Comparison of ENCODE assay signal across 1 cellular context in the genomic region with DNA sequence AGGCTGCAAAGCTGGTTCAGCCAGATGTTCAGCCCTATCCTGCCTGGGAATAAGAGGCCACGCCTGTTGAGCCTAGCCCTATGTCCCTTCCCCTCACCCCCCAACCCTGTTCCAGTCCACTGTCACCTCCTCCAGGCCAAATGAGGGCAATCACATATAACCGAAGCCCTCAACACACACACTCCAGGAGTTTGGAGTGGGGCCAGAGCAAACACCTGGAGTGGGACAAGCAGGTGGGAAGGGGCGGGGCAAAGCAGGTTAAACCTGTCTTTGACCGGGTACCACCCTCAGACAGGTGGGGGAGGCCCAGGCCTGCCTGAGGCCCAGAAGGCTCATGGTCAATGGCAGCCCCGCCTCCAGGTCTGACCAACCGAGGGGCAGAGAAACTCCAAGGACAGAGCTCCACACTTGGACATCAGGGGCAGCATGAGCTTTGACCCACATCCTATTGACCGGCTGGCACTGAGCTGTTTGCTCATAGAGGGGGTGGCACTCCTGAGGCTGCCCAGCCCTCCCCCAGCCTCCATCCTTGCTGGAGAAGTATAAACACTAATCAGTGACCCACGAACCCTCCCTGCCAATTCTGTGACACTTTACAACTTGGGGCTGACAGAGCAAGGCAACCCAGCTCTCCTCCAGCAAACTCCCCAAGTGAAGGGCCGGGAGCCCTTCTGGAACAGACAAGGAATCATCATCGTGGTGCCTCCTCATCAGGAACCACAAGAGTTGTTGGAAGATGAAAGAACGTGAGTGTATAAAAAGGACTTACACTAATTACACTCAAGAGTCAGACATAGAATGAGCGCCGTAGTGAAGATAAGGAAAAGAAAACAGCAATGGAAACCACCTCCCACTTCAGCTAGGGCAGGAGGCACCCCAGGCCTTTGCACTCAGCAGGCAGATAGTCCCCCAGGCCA.
TF ChIP-seq lines count a peak whose summit lies in the region.

No MANE protein-coding gene starts in this region.

TF ChIP-seq in HepG2, 621 proteins besides CTCF, POLR2A, EP300 and RAD21 (continued from another document):
- TF ChIP-seq, protein P1, sequence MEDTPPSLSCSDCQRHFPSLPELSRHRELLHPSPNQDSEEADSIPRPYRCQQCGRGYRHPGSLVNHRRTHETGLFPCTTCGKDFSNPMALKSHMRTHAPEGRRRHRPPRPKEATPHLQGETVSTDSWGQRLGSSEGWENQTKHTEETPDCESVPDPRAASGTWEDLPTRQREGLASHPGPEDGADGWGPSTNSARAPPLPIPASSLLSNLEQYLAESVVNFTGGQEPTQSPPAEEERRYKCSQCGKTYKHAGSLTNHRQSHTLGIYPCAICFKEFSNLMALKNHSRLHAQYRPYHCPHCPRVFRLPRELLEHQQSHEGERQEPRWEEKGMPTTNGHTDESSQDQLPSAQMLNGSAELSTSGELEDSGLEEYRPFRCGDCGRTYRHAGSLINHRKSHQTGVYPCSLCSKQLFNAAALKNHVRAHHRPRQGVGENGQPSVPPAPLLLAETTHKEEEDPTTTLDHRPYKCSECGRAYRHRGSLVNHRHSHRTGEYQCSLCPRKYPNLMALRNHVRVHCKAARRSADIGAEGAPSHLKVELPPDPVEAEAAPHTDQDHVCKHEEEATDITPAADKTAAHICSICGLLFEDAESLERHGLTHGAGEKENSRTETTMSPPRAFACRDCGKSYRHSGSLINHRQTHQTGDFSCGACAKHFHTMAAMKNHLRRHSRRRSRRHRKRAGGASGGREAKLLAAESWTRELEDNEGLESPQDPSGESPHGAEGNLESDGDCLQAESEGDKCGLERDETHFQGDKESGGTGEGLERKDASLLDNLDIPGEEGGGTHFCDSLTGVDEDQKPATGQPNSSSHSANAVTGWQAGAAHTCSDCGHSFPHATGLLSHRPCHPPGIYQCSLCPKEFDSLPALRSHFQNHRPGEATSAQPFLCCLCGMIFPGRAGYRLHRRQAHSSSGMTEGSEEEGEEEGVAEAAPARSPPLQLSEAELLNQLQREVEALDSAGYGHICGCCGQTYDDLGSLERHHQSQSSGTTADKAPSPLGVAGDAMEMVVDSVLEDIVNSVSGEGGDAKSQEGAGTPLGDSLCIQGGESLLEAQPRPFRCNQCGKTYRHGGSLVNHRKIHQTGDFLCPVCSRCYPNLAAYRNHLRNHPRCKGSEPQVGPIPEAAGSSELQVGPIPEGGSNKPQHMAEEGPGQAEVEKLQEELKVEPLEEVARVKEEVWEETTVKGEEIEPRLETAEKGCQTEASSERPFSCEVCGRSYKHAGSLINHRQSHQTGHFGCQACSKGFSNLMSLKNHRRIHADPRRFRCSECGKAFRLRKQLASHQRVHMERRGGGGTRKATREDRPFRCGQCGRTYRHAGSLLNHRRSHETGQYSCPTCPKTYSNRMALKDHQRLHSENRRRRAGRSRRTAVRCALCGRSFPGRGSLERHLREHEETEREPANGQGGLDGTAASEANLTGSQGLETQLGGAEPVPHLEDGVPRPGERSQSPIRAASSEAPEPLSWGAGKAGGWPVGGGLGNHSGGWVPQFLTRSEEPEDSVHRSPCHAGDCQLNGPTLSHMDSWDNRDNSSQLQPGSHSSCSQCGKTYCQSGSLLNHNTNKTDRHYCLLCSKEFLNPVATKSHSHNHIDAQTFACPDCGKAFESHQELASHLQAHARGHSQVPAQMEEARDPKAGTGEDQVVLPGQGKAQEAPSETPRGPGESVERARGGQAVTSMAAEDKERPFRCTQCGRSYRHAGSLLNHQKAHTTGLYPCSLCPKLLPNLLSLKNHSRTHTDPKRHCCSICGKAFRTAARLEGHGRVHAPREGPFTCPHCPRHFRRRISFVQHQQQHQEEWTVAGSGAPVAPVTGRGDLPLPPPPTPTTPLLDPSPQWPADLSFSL (CRISPR knock-in tag; IDR thresholded peaks at IDR 0.05): 0 out of 2 replicates have a peak, but pooled peaks have one; percentile 1
- no peak for TF ChIP-seq TMF1 (CRISPR knock-in tag; IDR thresholded peaks at IDR 0.05; ENCODE audit: low read depth)
- TF ChIP-seq ZNF296 (CRISPR knock-in tag; conservative IDR thresholded peaks at IDR 0.05): 0 out of 2 replicates have a peak, but pooled peaks have one; percentile 38
- peak; percentile 59; the same call in 1 of the 2 replicates for TF ChIP-seq ETV5 (CRISPR knock-in tag; IDR thresholded peaks at IDR 0.05; ENCODE audit: borderline replicate concordance)
- no peak; the same call in 1 of the 2 replicates for TF ChIP-seq KMT2A (CRISPR knock-in tag; IDR thresholded peaks at IDR 0.05)
- TF ChIP-seq ZFP90 (CRISPR knock-in tag; IDR thresholded peaks at IDR 0.05; ENCODE audit: borderline replicate concordance): no peak
- no peak for TF ChIP-seq HNRNPH1 (optimal IDR thresholded peaks at IDR 0.05; ENCODE audit: low read depth, low read length)
- TF ChIP-seq, protein P2, sequence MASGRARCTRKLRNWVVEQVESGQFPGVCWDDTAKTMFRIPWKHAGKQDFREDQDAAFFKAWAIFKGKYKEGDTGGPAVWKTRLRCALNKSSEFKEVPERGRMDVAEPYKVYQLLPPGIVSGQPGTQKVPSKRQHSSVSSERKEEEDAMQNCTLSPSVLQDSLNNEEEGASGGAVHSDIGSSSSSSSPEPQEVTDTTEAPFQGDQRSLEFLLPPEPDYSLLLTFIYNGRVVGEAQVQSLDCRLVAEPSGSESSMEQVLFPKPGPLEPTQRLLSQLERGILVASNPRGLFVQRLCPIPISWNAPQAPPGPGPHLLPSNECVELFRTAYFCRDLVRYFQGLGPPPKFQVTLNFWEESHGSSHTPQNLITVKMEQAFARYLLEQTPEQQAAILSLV (CRISPR knock-in tag; IDR thresholded peaks at IDR 0.05; ENCODE audit: borderline replicate concordance): peak; percentile 93; the same call in 1 of the 2 replicates
- peak; percentile 71 for TF ChIP-seq THAP11 (CRISPR knock-in tag; IDR thresholded peaks at IDR 0.05)
- peak; percentile 81 for TF ChIP-seq ATF7-NPFF (CRISPR knock-in tag; IDR thresholded peaks at IDR 0.05; ENCODE audit: low read depth)
- TF ChIP-seq RBM22 (optimal IDR thresholded peaks at IDR 0.05; ENCODE audit: low read length): peak; percentile 76
- no peak for TF ChIP-seq HNRNPLL (IDR thresholded peaks at IDR 0.05; ENCODE audit: low read depth, low read length, poor library complexity, severe bottlenecking)
- TF ChIP-seq ZC3H13 (CRISPR knock-in tag; IDR thresholded peaks at IDR 0.05): peak; percentile 87; the same call in 1 of the 2 replicates
- TF ChIP-seq MIER3 (CRISPR knock-in tag; IDR thresholded peaks at IDR 0.05; ENCODE audit: borderline replicate concordance): peak; percentile 37; the same call in 1 of the 2 replicates
- no peak; the same call in 1 of the 2 replicates for TF ChIP-seq RELA (CRISPR knock-in tag; IDR thresholded peaks at IDR 0.05)
- TF ChIP-seq POLR2AphosphoS5 (IDR thresholded peaks at IDR 0.05; ENCODE audit: low read depth, low read length): peak; percentile 3; the same call in 1 of the 2 replicates
- no peak for TF ChIP-seq ATF7 (IDR thresholded peaks at IDR 0.05)
- TF ChIP-seq ATF7 (CRISPR knock-in tag; IDR thresholded peaks at IDR 0.05): 0 out of 2 replicates have a peak, but pooled peaks have one; percentile 24
- no peak for TF ChIP-seq ZNF263 (CRISPR knock-in tag; IDR thresholded peaks at IDR 0.05)
- no peak for TF ChIP-seq ZNF12 (CRISPR knock-in tag; IDR thresholded peaks at IDR 0.05)
- peak; percentile 52; the same call in 1 of the 2 replicates for TF ChIP-seq ZNF615 (CRISPR knock-in tag; IDR thresholded peaks at IDR 0.05; ENCODE audit: borderline replicate concordance)
- TF ChIP-seq ZNF598 (CRISPR knock-in tag; IDR thresholded peaks at IDR 0.05; ENCODE audit: borderline replicate concordance): peak; percentile 81; the same call in 1 of the 2 replicates
- no peak for TF ChIP-seq TEAD2 (CRISPR knock-in tag; IDR thresholded peaks at IDR 0.05)
- TF ChIP-seq NR2F1 (CRISPR knock-in tag; IDR thresholded peaks at IDR 0.05): peak; percentile 12 to 71; a peak in 2 of 4 replicates
- TF ChIP-seq SETDB1 (CRISPR knock-in tag; IDR thresholded peaks at IDR 0.05; ENCODE audit: borderline replicate concordance): no peak
